8 cellular contexts compared by ENCODE assay signal in the genomic region with DNA sequence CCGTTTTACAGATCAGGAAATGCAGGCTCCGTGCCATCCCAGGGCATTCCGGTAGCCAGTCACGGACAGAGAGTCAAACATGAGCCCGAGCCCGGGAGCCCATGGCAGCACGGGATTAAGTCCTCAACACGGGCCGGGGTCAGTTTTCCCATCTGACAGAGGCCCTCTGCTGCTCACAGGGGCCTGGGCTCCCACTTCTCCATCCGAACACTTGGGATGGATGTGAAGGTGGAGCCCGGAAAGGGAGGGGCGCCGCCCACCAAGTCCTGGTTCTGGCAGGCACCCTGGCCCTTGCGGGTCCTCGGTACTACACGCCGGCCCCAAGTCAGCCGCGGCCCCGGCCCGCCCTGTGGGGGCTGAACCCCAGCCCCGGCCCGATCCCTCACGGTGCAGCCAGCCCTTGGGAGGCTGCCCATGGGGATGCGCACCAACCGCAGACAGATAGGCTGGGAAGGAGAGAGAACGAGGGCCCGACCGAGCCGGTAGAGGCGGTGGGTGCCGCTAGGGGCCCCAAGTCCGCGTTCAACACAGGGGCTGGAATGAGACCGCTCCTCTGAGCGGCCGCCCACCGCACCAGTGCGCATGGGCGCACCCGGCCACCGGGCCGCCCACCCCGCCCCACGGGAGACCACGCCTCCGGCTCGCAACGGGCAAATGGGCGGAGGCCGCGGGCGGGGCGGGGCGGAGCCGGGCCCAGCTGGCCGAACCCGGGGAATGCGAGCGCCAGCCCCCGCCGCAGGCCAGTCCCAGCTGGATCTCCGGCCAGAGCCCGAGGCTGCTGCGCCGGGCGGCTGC. TPM values are rescaled to one million over a fixed set of nuclear protein-coding genes. Genes with fewer than 3 reads are reported as not detected.
DNase-seq lines count a peak whose midpoint lies in the region; ATAC-seq and TF ChIP-seq lines count a peak whose summit lies in the region.

A gene (plus strand): TSS at position 743 of the 795 bp plus-strand sequence. CDS start 17,916 bp downstream, outside the sequence.

- peak within 1 kb of the TSS; percentile 96 for H3K9ac ChIP-seq in mesenchymal stem cell (ENCODE audit: low read length)

- peak within 1 kb of the TSS; percentile 46 for H2AFZ ChIP-seq in mesenchymal stem cell (ENCODE audit: low read depth, low read length)

- peak within 1 kb of the TSS in 1 of 2 experiments; percentile 84 for H3K23ac ChIP-seq in mesenchymal stem cell (ENCODE audit: low read length in 2 of 2)

- no peak within 1 kb of the TSS for H2BK120ac ChIP-seq in mesenchymal stem cell (ENCODE audit: low read depth, low read length)

- no peak within 1 kb of the TSS for H2AK5ac ChIP-seq in mesenchymal stem cell (ENCODE audit: low read length, severe bottlenecking)

- H3K14ac ChIP-seq in mesenchymal stem cell (ENCODE audit: low read length in 2 of 2), result peak within 1 kb of the TSS in 1 of 2 experiments; percentile 90

- H3K27me3 Mint-ChIP-seq in CD4-positive, alpha-beta T cell, result no peaks in the 10 kb centered on the region

- H2BK15ac ChIP-seq in mesenchymal stem cell (ENCODE audit: low read depth, poor library complexity, severe bottlenecking), result peak within 1 kb of the TSS; percentile 87

- WGBS in mesenchymal stem cell, result 2% methylated on average over 45 of the region's 67 CpGs

- POLR2A ChIA-PET in CD4-positive, alpha-beta T cell (lab: Charles Lee), result interaction anchor here (0.6 to 1.1 kb wide), 3 partner anchors 16 to 25 kb away, joined by 4 to 7 read pairs (median 6); no protein-coding TSS in a partner anchor

- peak within 1 kb of the TSS; percentile 95 for H3K4me2 ChIP-seq in mesenchymal stem cell (ENCODE audit: low read length, poor library complexity, severe bottlenecking)

- H4K91ac ChIP-seq in mesenchymal stem cell (ENCODE audit: low read length), result peak within 1 kb of the TSS; percentile 85

- H3K18ac ChIP-seq in mesenchymal stem cell (ENCODE audit: low read depth in 1 of 2, low read length in 2 of 2), result peak within 1 kb of the TSS; percentile 80 to 93

- intact Hi-C loops in CD4-positive, alpha-beta T cell (cut with DNase I, micrococcal nuclease), result loop anchor here (1.0 to 10.0 kb wide), 4 partner anchors 19 to 1508 kb away; a partner anchor contains a TSS

- ATAC-seq in CD4-positive, alpha-beta T cell (ENCODE audit: poor library complexity), result peak; percentile 90
- peak; percentile 86 for ATAC-seq in GM19395 (IDR thresholded peaks at IDR 0.05; ENCODE audit: unreplicated experiment)
- peak; percentile 92 for ATAC-seq in HG03521 (IDR thresholded peaks at IDR 0.05; ENCODE audit: unreplicated experiment)

- CTCF ChIA-PET in CD4-positive, alpha-beta T cell (lab: Charles Lee), result interaction anchor here (1.0 to 2.5 kb wide), 4 partner anchors 15 to 25 kb away, joined by 3 to 14 read pairs (median 6); no protein-coding TSS in a partner anchor

- H3K9me3 ChIP-seq in CD4-positive, alpha-beta T cell (ENCODE audit: control insufficient read depth, low read length), result no peaks in the 10 kb centered on the region
- H3K9me3 ChIP-seq in mesenchymal stem cell (ENCODE audit: control insufficient read depth, low read length), result no peaks in the 10 kb centered on the region

- no peaks in the 10 kb centered on the region for H3K9me3 Mint-ChIP-seq in CD4-positive, alpha-beta T cell

- H3K4me1 ChIP-seq in mesenchymal stem cell (ENCODE audit: control insufficient read depth, insufficient read depth, low read depth, low read length), result peaks cover 17% of the 10 kb centered on the region

- H3K4ac ChIP-seq in mesenchymal stem cell (ENCODE audit: low read depth in 1 of 2, low read length in 2 of 2), result peak within 1 kb of the TSS; percentile 9 to 94

- peak within 1 kb of the TSS; percentile 29 to 44 for H2BK12ac ChIP-seq in mesenchymal stem cell (ENCODE audit: low read length in 2 of 2)

- no peak within 1 kb of the TSS for H2BK5ac ChIP-seq in mesenchymal stem cell (ENCODE audit: low read depth, low read length, poor library complexity, severe bottlenecking)

- H3K4me3 Mint-ChIP-seq in CD4-positive, alpha-beta T cell, result peak within 1 kb of the TSS; percentile 92

- no peaks in the 10 kb centered on the region for H3K27me3 ChIP-seq in CD4-positive, alpha-beta T cell (ENCODE audit: control insufficient read depth, insufficient read depth, low read length)
- H3K27me3 ChIP-seq in mesenchymal stem cell (ENCODE audit: control insufficient read depth in 1 of 2, insufficient read depth in 1 of 2, low read length in 2 of 2), result no peaks in the 10 kb centered on the region

- peaks cover 16% of the 10 kb centered on the region for H3K4me1 Mint-ChIP-seq in CD4-positive, alpha-beta T cell (ENCODE audit: low read depth)

- DNase-seq in CD4-positive, alpha-beta T cell, result peak; percentile 71 to 89 (median 78)
- DNase-seq in NCI-H82 (lab: John Stamatoyannopoulos, UW) (peak; percentile 89), mesenchymal stem cell (peak; percentile 93)
- peak; percentile 52 to 85 for DNase-seq in activated CD8-positive, alpha-beta memory T cell treated with anti-CD3 and anti-CD28 coated beads for 1 hour (ENCODE audit: extremely low read depth in 1 of 2, low read depth in 1 of 2)
- DNase-seq in effector CD8-positive, alpha-beta T cell (lab: John Stamatoyannopoulos, UW), result peak; percentile 82
- peak; percentile 76 for DNase-seq in stimulated activated CD8-positive, alpha-beta memory T cell treated with anti-CD3 and anti-CD28 coated beads, Interleukin-12 subunit alpha, Interleukin-12 subunit beta, amount 100 ng/mL, for 1 hour (ENCODE audit: low read depth)

- no peaks in the 10 kb centered on the region for H3K36me3 ChIP-seq in mesenchymal stem cell (ENCODE audit: control insufficient read depth in 1 of 2, insufficient read depth in 2 of 2, low read depth in 1 of 2, low read length in 2 of 2)

- H3K79me1 ChIP-seq in mesenchymal stem cell (replicated peaks; ENCODE audit: low read length, poor library complexity, severe bottlenecking), result peaks cover 37% of the 10 kb centered on the region

- peak within 1 kb of the TSS; percentile 78 to 89 for H3K4me3 ChIP-seq in mesenchymal stem cell (ENCODE audit: insufficient read depth in 1 of 2, low read depth in 1 of 2, low read length in 2 of 2)

- no peak for TF ChIP-seq CTCF in CD4-positive, alpha-beta T cell (IDR thresholded peaks at IDR 0.05)

- H4K8ac ChIP-seq in mesenchymal stem cell (ENCODE audit: low read length), result peak within 1 kb of the TSS; percentile 95

- peak within 1 kb of the TSS; percentile 71 for H3K27ac Mint-ChIP-seq in CD4-positive, alpha-beta T cell

- H3K36me3 Mint-ChIP-seq in CD4-positive, alpha-beta T cell (ENCODE audit: low read depth), result no peaks in the 10 kb centered on the region

- H3K27ac ChIP-seq in CD4-positive, alpha-beta T cell (ENCODE audit: low read depth, low read length), result peak within 1 kb of the TSS; percentile 39
- peak within 1 kb of the TSS; percentile 57 for H3K27ac ChIP-seq in mesenchymal stem cell (ENCODE audit: low read length, poor library complexity, severe bottlenecking)

RNA-seq across cellular contexts. Expression of the gene that starts here (rescaled TPM):
- 1 to 10 TPM; 5.1 to 6.9 TPM for total RNA-seq in CD4-positive, alpha-beta T cell
- polyA plus RNA-seq in mesenchymal stem cell (2013, experiment 1 of 2), result 26.0 TPM
- 25.0 TPM for polyA plus RNA-seq in mesenchymal stem cell (2013, experiment 2 of 2)

Comparison
In these comparisons a context has a peak if more than half of its experiments do, and no peak if none do; other contexts are left out.
1. Peak in every context shown above with its lines: DNase-seq, ATAC-seq, H3K4me3 ChIP-seq and H3K27ac ChIP-seq.